Comparison of ENCODE assay signal across 26 cellular contexts in the genomic region with DNA sequence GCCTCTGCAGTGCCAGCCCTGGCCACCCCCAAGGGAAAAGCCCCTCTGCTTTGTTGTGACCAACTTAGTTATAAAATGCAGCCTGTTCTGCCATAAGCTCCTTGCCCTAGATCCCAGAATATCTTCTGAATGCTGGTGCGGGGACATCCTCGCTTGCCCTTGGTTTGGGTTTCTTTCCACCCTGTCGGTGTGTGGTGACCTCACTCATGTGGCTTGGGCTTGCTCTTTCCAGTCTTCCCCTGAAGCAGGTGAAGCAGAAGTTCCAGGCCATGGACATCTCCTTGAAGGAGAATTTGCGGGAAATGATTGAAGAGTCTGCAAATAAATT. TPM values are rescaled to one million over a fixed set of nuclear protein-coding genes. Genes with fewer than 3 reads are reported as not detected.
DNase-seq lines count a peak whose midpoint lies in the region; ATAC-seq, FAIRE-seq and TF ChIP-seq lines count a peak whose summit lies in the region.
"Had no signal": no experiment of that assay in that cellular context is flagged by ENCODE, and none has a peak within 500 bp of the region (broad histone marks: within the 10 kb centered on the region; RNA-seq: fewer than 3 reads in every experiment).

No MANE protein-coding gene starts in this region.

- H3K27me3 ChIP-seq in K562 (ENCODE audit: control insufficient read depth in 2 of 2, insufficient read depth in 2 of 2, low read length in 2 of 2) (no peaks in the 10 kb centered on the region), neuronal stem cell (ENCODE audit: control insufficient read depth in 3 of 3, insufficient read depth in 3 of 3, low read depth in 1 of 3, low read length in 3 of 3) (no peaks in the 10 kb centered on the region)
- H3K27me3 ChIP-seq: BE2C; BLaER1 treated with 17β-estradiol and CSF1 and Interleukin-3, amounts not matched to agents 10 nM and 100 nM had no signal

- H2BK120ac ChIP-seq in neuronal stem cell (ENCODE audit: low read depth, low read length), result no peak overlapping the region

- intact Hi-C loops in activated CD8-positive, alpha-beta T cell treated with anti-CD3 and anti-CD28 coated beads for 36 hours (cut with micrococcal nuclease), result no loop called here
- intact Hi-C loops in K562 (cut with micrococcal nuclease), result no loop called here

- no peaks in the 10 kb centered on the region for H3K27me3 Mint-ChIP-seq in activated CD8-positive, alpha-beta T cell treated with anti-CD3 and anti-CD28 coated beads, Interleukin-2, amount 10 ng/mL, durations not matched to agents 7 days and 5 days (ENCODE audit: low read depth)
- no peaks in the 10 kb centered on the region for H3K27me3 Mint-ChIP-seq in activated CD8-positive, alpha-beta T cell treated with anti-CD3 and anti-CD28 coated beads for 36 hours
- H3K27me3 Mint-ChIP-seq: CD4-positive, alpha-beta T cell; CD8-positive, alpha-beta memory T cell had no signal

- no peak overlapping the region for H3K14ac ChIP-seq in neuronal stem cell (ENCODE audit: low read length)

- WGBS in K562 (ENCODE audit: insufficient coverage, low coverage, missing lambda C conversion rate), result 92% methylated on average over 4 of the region's 4 CpGs
- no CpG with 5 or more reads among the region's 4 CpGs for WGBS in neuronal stem cell (ENCODE audit: extremely low coverage in 2 of 2, insufficient read length in 2 of 2, insufficient replicate concordance in 1 of 2), 2 donors

- H3K27ac ChIP-seq in K562 (ENCODE audit: extremely low read depth, low read depth, low read length) (no peak overlapping the region), neuronal stem cell (replicated peaks; ENCODE audit: low read length) (no peak overlapping the region)
- H3K27ac ChIP-seq: A549; BLaER1 treated with 17β-estradiol and CSF1 and Interleukin-3, amounts not matched to agents 10 nM and 100 nM had no signal

- H3K18ac ChIP-seq in neuronal stem cell (ENCODE audit: low read length), result no peak overlapping the region

- H3K9ac ChIP-seq in K562 (ENCODE audit: insufficient read depth in 1 of 2, low read depth in 2 of 2, low read length in 2 of 2) (peak overlapping the region in 1 of 2 experiments; percentile 35; a peak in 1 of 4 replicates), neuronal stem cell (ENCODE audit: low read depth, low read length, poor library complexity) (no peak overlapping the region)
- H3K9ac ChIP-seq: BLaER1 treated with 17β-estradiol and CSF1 and Interleukin-3, amounts not matched to agents 10 nM and 100 nM had no signal

- no peaks in the 10 kb centered on the region for H3K9me3 Mint-ChIP-seq in activated CD8-positive, alpha-beta T cell treated with anti-CD3 and anti-CD28 coated beads, Interleukin-2, amount 10 ng/mL, durations not matched to agents 7 days and 5 days (ENCODE audit: insufficient read depth)
- H3K9me3 Mint-ChIP-seq in activated CD8-positive, alpha-beta T cell treated with anti-CD3 and anti-CD28 coated beads for 36 hours, result peaks cover under 1% of the 10 kb centered on the region
- H3K9me3 Mint-ChIP-seq: CD14-positive monocyte; CD4-positive, alpha-beta T cell; CD8-positive, alpha-beta memory T cell; GM23338; HFFc6 had no signal

- POLR2A ChIA-PET in activated CD8-positive, alpha-beta T cell treated with anti-CD3 and anti-CD28 coated beads, Interleukin-2, amount 10 ng/mL, durations not matched to agents 7 days and 5 days (lab: Charles Lee), result no interaction called here
- POLR2A ChIA-PET in activated CD8-positive, alpha-beta T cell treated with anti-CD3 and anti-CD28 coated beads for 36 hours (lab: Charles Lee), result interaction anchor here (1.4 kb wide), 1 partner anchor 100 kb away, joined by 6 read pairs; no protein-coding TSS in a partner anchor
- POLR2A ChIA-PET in K562 (lab: Yijun Ruan, JAX), result interaction anchor here (0.6 to 6.3 kb wide), 10 partner anchors 8 to 221 kb away, joined by 3 to 46 read pairs (median 8); a partner anchor contains a TSS

- no peak for TF ChIP-seq EP300 in K562 (IDR thresholded peaks at IDR 0.05; ENCODE audit: low read length)

- CTCF ChIA-PET in activated CD8-positive, alpha-beta T cell treated with anti-CD3 and anti-CD28 coated beads, Interleukin-2, amount 10 ng/mL, durations not matched to agents 7 days and 5 days (lab: Charles Lee), result no interaction called here
- CTCF ChIA-PET in activated CD8-positive, alpha-beta T cell treated with anti-CD3 and anti-CD28 coated beads for 36 hours (lab: Charles Lee), result interaction anchor here (1.4 kb wide), 1 partner anchor 122 kb away, joined by 4 read pairs; no protein-coding TSS in a partner anchor
- CTCF ChIA-PET in K562 (lab: Yijun Ruan, JAX; ENCODE audit: low intra/inter-chr PET ratio), result no interaction called here

- H3K79me1 ChIP-seq in neuronal stem cell (ENCODE audit: low read depth, low read length), result peaks cover 5% of the 10 kb centered on the region

- no peak overlapping the region for H2AFZ ChIP-seq in K562 (ENCODE audit: low read depth, low read length)
- no peak overlapping the region for H2AFZ ChIP-seq in neuronal stem cell (ENCODE audit: low read length)
- H2AFZ ChIP-seq: GM23338 had no signal

- no peaks in the 10 kb centered on the region for H3K79me2 ChIP-seq in K562 (ENCODE audit: control insufficient read depth, insufficient read depth, low read length)

- no peak overlapping the region for H4K91ac ChIP-seq in neuronal stem cell (ENCODE audit: low read depth, low read length, poor library complexity)

- peaks cover 4% of the 10 kb centered on the region for H3K9me1 ChIP-seq in K562 (ENCODE audit: control insufficient read depth, insufficient read depth, low read length)

- H3K4me3 ChIP-seq in K562 (no peak overlapping the region), neuronal stem cell (ENCODE audit: low read length in 2 of 2) (no peak overlapping the region)
- H3K4me3 ChIP-seq: A549; BLaER1 treated with 17β-estradiol and CSF1 and Interleukin-3, amounts not matched to agents 10 nM and 100 nM; GM12878; GM23338; HAP-1 had no signal

- no peak for ATAC-seq in activated CD8-positive, alpha-beta T cell treated with anti-CD3 and anti-CD28 coated beads, Interleukin-2, amount 10 ng/mL, durations not matched to agents 7 days and 5 days
- no peak for ATAC-seq in activated CD8-positive, alpha-beta T cell treated with anti-CD3 and anti-CD28 coated beads for 36 hours
- ATAC-seq in K562, result no peak
- ATAC-seq: A549, GM12878, GM23338 had no signal

- H3K4me3 Mint-ChIP-seq in activated CD8-positive, alpha-beta T cell treated with anti-CD3 and anti-CD28 coated beads, Interleukin-2, amount 10 ng/mL, durations not matched to agents 7 days and 5 days, result no peak overlapping the region
- H3K4me3 Mint-ChIP-seq in activated CD8-positive, alpha-beta T cell treated with anti-CD3 and anti-CD28 coated beads for 36 hours, result no peak overlapping the region
- H3K4me3 Mint-ChIP-seq: CD14-positive monocyte; CD4-positive, alpha-beta T cell; CD8-positive, alpha-beta memory T cell; GM23338; HFFc6 had no signal

- H3K4me2 ChIP-seq in K562 (ENCODE audit: insufficient read depth, low read length) (no peak overlapping the region), neuronal stem cell (ENCODE audit: insufficient read depth, low read length, poor library complexity, severe bottlenecking) (no peak overlapping the region)
- H3K4me2 ChIP-seq: A549; BLaER1 treated with 17β-estradiol and CSF1 and Interleukin-3, amounts not matched to agents 10 nM and 100 nM; GM23338 had no signal

- no peak for TF ChIP-seq POLR2A in K562 (conservative IDR thresholded peaks at IDR 0.05)

- peak overlapping the region; percentile 54 for H3K27ac Mint-ChIP-seq in activated CD8-positive, alpha-beta T cell treated with anti-CD3 and anti-CD28 coated beads, Interleukin-2, amount 10 ng/mL, durations not matched to agents 7 days and 5 days
- H3K27ac Mint-ChIP-seq in activated CD8-positive, alpha-beta T cell treated with anti-CD3 and anti-CD28 coated beads for 36 hours, result no peak overlapping the region
- H3K27ac Mint-ChIP-seq: CD4-positive, alpha-beta T cell; GM23338; HFFc6 had no signal

- H2BK12ac ChIP-seq in neuronal stem cell (ENCODE audit: low read length), result no peak overlapping the region

- H3K9me3 ChIP-seq in K562 (replicated peaks; ENCODE audit: control insufficient read depth, insufficient read depth, low read depth, low read length), result no peaks in the 10 kb centered on the region
- no peaks in the 10 kb centered on the region for H3K9me3 ChIP-seq in neuronal stem cell (replicated peaks in 1 of 2; ENCODE audit: control insufficient read depth in 2 of 2, insufficient read depth in 1 of 2, low read depth in 1 of 2, low read length in 2 of 2)
- H3K9me3 ChIP-seq: A549; BE2C; BLaER1 treated with 17β-estradiol and CSF1 and Interleukin-3, amounts not matched to agents 10 nM and 100 nM; HAP-1 had no signal

- peaks cover 70% of the 10 kb centered on the region for H3K36me3 Mint-ChIP-seq in activated CD8-positive, alpha-beta T cell treated with anti-CD3 and anti-CD28 coated beads, Interleukin-2, amount 10 ng/mL, durations not matched to agents 7 days and 5 days (ENCODE audit: low read depth)
- H3K36me3 Mint-ChIP-seq in activated CD8-positive, alpha-beta T cell treated with anti-CD3 and anti-CD28 coated beads for 36 hours (ENCODE audit: low read depth), result peaks cover 73% of the 10 kb centered on the region
- H3K36me3 Mint-ChIP-seq: CD8-positive, alpha-beta memory T cell had no signal

- no TSS peak for BruUV-seq in K562 (replicated peaks; lab: Mats Ljungman, UMichigan)

- TF ChIP-seq RAD21 in K562 (CRISPR knock-in tag; conservative IDR thresholded peaks at IDR 0.05 in 1 of 2, IDR thresholded peaks at IDR 0.05 in 1 of 2), result no peak

- no peak for FAIRE-seq in K562 (lab: Jason Lieb, UNC)
- FAIRE-seq: A549, D721Med, GM12878, GM19239, H54 had no signal

- H3K36me3 ChIP-seq in K562 (ENCODE audit: control insufficient read depth, insufficient read depth, low read length), result peaks cover 99% of the 10 kb centered on the region
- H3K36me3 ChIP-seq in neuronal stem cell (replicated peaks in 1 of 2; ENCODE audit: control insufficient read depth in 2 of 2, insufficient read depth in 2 of 2, low read length in 2 of 2), result peaks cover 32 to 95% of the 10 kb centered on the region in 2 donors

- no peak overlapping the region for H2AK5ac ChIP-seq in neuronal stem cell (ENCODE audit: low read depth, low read length)

- H4K8ac ChIP-seq in neuronal stem cell (ENCODE audit: low read depth, low read length), result no peak overlapping the region

- H2BK15ac ChIP-seq in neuronal stem cell (ENCODE audit: low read length), result no peak overlapping the region

- H3K4me1 Mint-ChIP-seq in activated CD8-positive, alpha-beta T cell treated with anti-CD3 and anti-CD28 coated beads, Interleukin-2, amount 10 ng/mL, durations not matched to agents 7 days and 5 days (ENCODE audit: low read depth), result peaks cover 31% of the 10 kb centered on the region
- peaks cover 15% of the 10 kb centered on the region for H3K4me1 Mint-ChIP-seq in activated CD8-positive, alpha-beta T cell treated with anti-CD3 and anti-CD28 coated beads for 36 hours (ENCODE audit: low read depth)
- H3K4me1 Mint-ChIP-seq: CD14-positive monocyte had no signal

- H2BK5ac ChIP-seq in neuronal stem cell (ENCODE audit: low read length), result peak overlapping the region; percentile 29

- H3K4ac ChIP-seq in neuronal stem cell (ENCODE audit: low read length), result no peak overlapping the region

- peak overlapping the region; percentile 68 for H3K23ac ChIP-seq in neuronal stem cell (ENCODE audit: low read depth, low read length, poor library complexity)

- H4K20me1 ChIP-seq in K562 (replicated peaks; ENCODE audit: control insufficient read depth, insufficient read depth, low read length), result peaks cover 10% of the 10 kb centered on the region; the same call in 1 of the 2 replicates

- TF ChIP-seq CTCF in activated CD8-positive, alpha-beta T cell treated with anti-CD3 and anti-CD28 coated beads for 36 hours (IDR thresholded peaks at IDR 0.05), result no peak
- no peak for TF ChIP-seq CTCF in K562 (IDR thresholded peaks at IDR 0.05 in 2 of 3, conservative IDR thresholded peaks at IDR 0.05 in 1 of 3; ENCODE audit: insufficient read depth in 2 of 3, low read depth in 1 of 3, low read length in 3 of 3)

- H3K4me1 ChIP-seq in K562 (replicated peaks in 1 of 2; ENCODE audit: control insufficient read depth in 2 of 2, insufficient read depth in 2 of 2, low read length in 2 of 2) (peaks cover 0 to 5% of the 10 kb centered on the region in 2 experiments; a peak in 1 of 5 replicates), neuronal stem cell (ENCODE audit: control insufficient read depth in 2 of 2, insufficient read depth in 1 of 2, low read depth in 1 of 2, low read length in 2 of 2) (no peaks in the 10 kb centered on the region)
- H3K4me1 ChIP-seq: A549, BE2C, HAP-1 had no signal

- DNase-seq in activated CD8-positive, alpha-beta T cell treated with anti-CD3 and anti-CD28 coated beads, Interleukin-2, amount 10 ng/mL, durations not matched to agents 7 days and 5 days, result no peak
- no peak for DNase-seq in activated CD8-positive, alpha-beta T cell treated with anti-CD3 and anti-CD28 coated beads for 36 hours
- DNase-seq in K562 (ENCODE audit: extremely low read depth in 1 of 4, low spot score in 3 of 4) (no peak), neuronal stem cell (ENCODE audit: low spot score) (no peak), NCI-H146 treated with DMSO at 0.1 percent for 48 hours (lab: John Stamatoyannopoulos, UW; ENCODE audit: unreplicated experiment) (no peak)
- DNase-seq in activated CD8-positive, alpha-beta memory T cell treated with anti-CD3 and anti-CD28 coated beads, Interleukin-2, amount 50 U/mL, for 48 hours, result no peak
- DNase-seq: 8988T; ACHN; AML-193; BE2C; CD4-positive, alpha-beta T cell; DMS 273 treated with DMSO at 0.1 percent for 48 hours; DMS79; EL; GDM1; HFFc6 had no signal

- in situ Hi-C loops in K562 (cut with MboI), result loop anchor here (10.0 kb wide), 1 partner anchor 837 kb away; no protein-coding TSS in a partner anchor

RNA-seq across cellular contexts. Expression of a gene that starts 16.7 kb away (rescaled TPM):
- total RNA-seq in activated CD8-positive, alpha-beta T cell treated with anti-CD3 and anti-CD28 coated beads, Interleukin-2, amount 10 ng/mL, durations not matched to agents 7 days and 5 days, result not detected
- not detected for total RNA-seq in activated CD8-positive, alpha-beta T cell treated with anti-CD3 and anti-CD28 coated beads for 36 hours
- not detected in 2 replicates for total RNA-seq in K562 (2011; cell fraction: chromatin; rRNA removed; ENCODE audit: low replicate concordance)
- not detected in 2 replicates for total RNA-seq in K562 (2011; cell fraction: nucleolus; rRNA removed)
- total RNA-seq in K562 (2011; cell fraction: nucleoplasm; rRNA removed), result not detected in 2 replicates
- total RNA-seq in K562 (2014; rRNA removed), result not detected in 2 replicates
- not detected in 2 replicates for total RNA-seq in K562 (2014; rRNA removed; fragmentation: Illumina TruSeq; extraction: Trizol)
- not detected in 2 replicates for total RNA-seq in K562 (2015; rRNA removed; fragmentation: Illumina TruSeq; extraction: Trizol)
- 0.16 and 0.20 TPM in 2 replicates for total RNA-seq in K562 (2021)
- not detected in 2 replicates for polyA plus RNA-seq in K562 (2011; rRNA removed)
- polyA plus RNA-seq in K562 (2011; cell fraction: cytosol; rRNA removed), result not detected in 2 replicates
- polyA plus RNA-seq in K562 (2011; cell fraction: nucleus; rRNA removed), result not detected in 2 replicates
- polyA plus RNA-seq in K562 (2012), result 0.08 and 0.18 TPM in 2 replicates
- not detected in 2 replicates for polyA plus RNA-seq in K562 (2014; fragmentation: Illumina TruSeq; extraction: Trizol)
- not detected for polyA plus RNA-seq in K562 (2014; fragmentation: Nextera tagmentation; extraction: Ambion mirVana)
- polyA plus RNA-seq in K562 (2014; rRNA removed), result not detected in 2 replicates
- not detected in 2 replicates for polyA minus RNA-seq in K562 (2011; rRNA and poly(A)+ RNA removed)
- polyA minus RNA-seq in K562 (2011; cell fraction: cytosol; rRNA and poly(A)+ RNA removed), result not detected in 2 replicates
- polyA minus RNA-seq in K562 (2011; cell fraction: nucleus; rRNA and poly(A)+ RNA removed), result not detected in 2 replicates
- polyA plus RNA-seq in neuronal stem cell (2013, experiment 1 of 2), result 2.0 TPM
- polyA plus RNA-seq in neuronal stem cell (2013, experiment 2 of 2), result 2.1 TPM
- total RNA-seq: CD4-positive, alpha-beta T cell; CD8-positive, alpha-beta memory T cell had no signal
- polyA plus RNA-seq: A549; CD8-positive, alpha-beta memory T cell; GM12878 had no signal

RNA-seq across cellular contexts. Expression of a gene that starts 27.8 kb away (rescaled TPM):
- total RNA-seq in activated CD8-positive, alpha-beta T cell treated with anti-CD3 and anti-CD28 coated beads, Interleukin-2, amount 10 ng/mL, durations not matched to agents 7 days and 5 days, result 10 to 100 TPM; 90.2 to 94.3 TPM
- total RNA-seq in activated CD8-positive, alpha-beta T cell treated with anti-CD3 and anti-CD28 coated beads for 36 hours, result 100 to 1,000 TPM; 109 to 111 TPM
- total RNA-seq in K562 (2011; cell fraction: chromatin; rRNA removed; ENCODE audit: low replicate concordance), result 810 and 853 TPM in 2 replicates
- 339 and 346 TPM in 2 replicates for total RNA-seq in K562 (2011; cell fraction: nucleolus; rRNA removed)
- 307 and 398 TPM in 2 replicates for total RNA-seq in K562 (2011; cell fraction: nucleoplasm; rRNA removed)
- 415 and 450 TPM in 2 replicates for total RNA-seq in K562 (2014; rRNA removed)
- total RNA-seq in K562 (2014; rRNA removed; fragmentation: Illumina TruSeq; extraction: Trizol), result 263 and 295 TPM in 2 replicates
- 239 and 251 TPM in 2 replicates for total RNA-seq in K562 (2015; rRNA removed; fragmentation: Illumina TruSeq; extraction: Trizol)
- total RNA-seq in K562 (2021), result 312 and 319 TPM in 2 replicates
- 580 and 584 TPM in 2 replicates for polyA plus RNA-seq in K562 (2011; rRNA removed)
- polyA plus RNA-seq in K562 (2011; cell fraction: cytosol; rRNA removed), result 370 and 430 TPM in 2 replicates
- 642 and 944 TPM in 2 replicates for polyA plus RNA-seq in K562 (2011; cell fraction: nucleus; rRNA removed)
- 267 and 326 TPM in 2 replicates for polyA plus RNA-seq in K562 (2012)
- polyA plus RNA-seq in K562 (2014; fragmentation: Illumina TruSeq; extraction: Trizol), result 412 and 430 TPM in 2 replicates
- polyA plus RNA-seq in K562 (2014; fragmentation: Nextera tagmentation; extraction: Ambion mirVana), result 100 to 1,000 TPM; 276 to 465 TPM
- polyA plus RNA-seq in K562 (2014; rRNA removed), result 410 and 427 TPM in 2 replicates
- 415 and 540 TPM in 2 replicates for polyA minus RNA-seq in K562 (2011; rRNA and poly(A)+ RNA removed)
- 153 and 162 TPM in 2 replicates for polyA minus RNA-seq in K562 (2011; cell fraction: cytosol; rRNA and poly(A)+ RNA removed)
- 185 and 445 TPM in 2 replicates for polyA minus RNA-seq in K562 (2011; cell fraction: nucleus; rRNA and poly(A)+ RNA removed)
- 17.8 TPM for polyA plus RNA-seq in neuronal stem cell (2013, experiment 1 of 2)
- 18.0 TPM for polyA plus RNA-seq in neuronal stem cell (2013, experiment 2 of 2)
- polyA plus RNA-seq: CD14-positive monocyte had no signal

RNA-seq across cellular contexts. Expression of a gene that starts 28.5 kb away (rescaled TPM):
- total RNA-seq in activated CD8-positive, alpha-beta T cell treated with anti-CD3 and anti-CD28 coated beads, Interleukin-2, amount 10 ng/mL, durations not matched to agents 7 days and 5 days, result 10 to 100 TPM; 94.3 to 97.2 TPM
- 10 to 100 TPM; 65.0 to 78.0 TPM for total RNA-seq in activated CD8-positive, alpha-beta T cell treated with anti-CD3 and anti-CD28 coated beads for 36 hours
- total RNA-seq in K562 (2011; cell fraction: chromatin; rRNA removed; ENCODE audit: low replicate concordance), result 307 and 375 TPM in 2 replicates
- total RNA-seq in K562 (2011; cell fraction: nucleolus; rRNA removed), result 219 and 230 TPM in 2 replicates
- total RNA-seq in K562 (2011; cell fraction: nucleoplasm; rRNA removed), result 278 and 374 TPM in 2 replicates
- total RNA-seq in K562 (2014; rRNA removed) (238 and 290 TPM in 2 replicates), K562 (2014; rRNA removed; fragmentation: Illumina TruSeq; extraction: Trizol) (361 and 365 TPM in 2 replicates), K562 (2015; rRNA removed; fragmentation: Illumina TruSeq; extraction: Trizol) (330 and 363 TPM in 2 replicates), K562 (2021) (284 and 307 TPM in 2 replicates)
- polyA plus RNA-seq in K562 (2011; rRNA removed) (428 and 564 TPM in 2 replicates), K562 (2014; fragmentation: Illumina TruSeq; extraction: Trizol) (551 and 645 TPM in 2 replicates), K562 (2014; fragmentation: Nextera tagmentation; extraction: Ambion mirVana) (100 to 1,000 TPM; 503 to 627 TPM), K562 (2014; rRNA removed) (321 and 446 TPM in 2 replicates)
- 516 and 625 TPM in 2 replicates for polyA plus RNA-seq in K562 (2011; cell fraction: cytosol; rRNA removed)
- polyA plus RNA-seq in K562 (2011; cell fraction: nucleus; rRNA removed), result 577 and 723 TPM in 2 replicates
- 381 and 502 TPM in 2 replicates for polyA plus RNA-seq in K562 (2012)
- 432 and 439 TPM in 2 replicates for polyA minus RNA-seq in K562 (2011; rRNA and poly(A)+ RNA removed)
- 143 and 172 TPM in 2 replicates for polyA minus RNA-seq in K562 (2011; cell fraction: cytosol; rRNA and poly(A)+ RNA removed)
- 99.8 and 195 TPM in 2 replicates for polyA minus RNA-seq in K562 (2011; cell fraction: nucleus; rRNA and poly(A)+ RNA removed)
- 62.6 TPM for polyA plus RNA-seq in neuronal stem cell (2013, experiment 1 of 2)
- 57.2 TPM for polyA plus RNA-seq in neuronal stem cell (2013, experiment 2 of 2)

RNA-seq across cellular contexts. Expression of a gene that starts 60.0 kb away (rescaled TPM):
- total RNA-seq in activated CD8-positive, alpha-beta T cell treated with anti-CD3 and anti-CD28 coated beads, Interleukin-2, amount 10 ng/mL, durations not matched to agents 7 days and 5 days, result 10 to 100 TPM; 33.9 to 35.0 TPM
- total RNA-seq in activated CD8-positive, alpha-beta T cell treated with anti-CD3 and anti-CD28 coated beads for 36 hours, result 10 to 100 TPM; 26.9 to 29.8 TPM
- 119 and 122 TPM in 2 replicates for total RNA-seq in K562 (2011; cell fraction: chromatin; rRNA removed; ENCODE audit: low replicate concordance)
- total RNA-seq in K562 (2011; cell fraction: nucleolus; rRNA removed), result 71.8 and 76.0 TPM in 2 replicates
- total RNA-seq in K562 (2011; cell fraction: nucleoplasm; rRNA removed), result 107 and 142 TPM in 2 replicates
- 94.7 and 124 TPM in 2 replicates for total RNA-seq in K562 (2014; rRNA removed)
- 57.2 and 59.5 TPM in 2 replicates for total RNA-seq in K562 (2014; rRNA removed; fragmentation: Illumina TruSeq; extraction: Trizol)
- total RNA-seq in K562 (2015; rRNA removed; fragmentation: Illumina TruSeq; extraction: Trizol), result 61.3 and 63.2 TPM in 2 replicates
- total RNA-seq in K562 (2021), result 66.8 and 68.0 TPM in 2 replicates
- polyA plus RNA-seq in K562 (2011; rRNA removed), result 139 and 244 TPM in 2 replicates
- 164 and 257 TPM in 2 replicates for polyA plus RNA-seq in K562 (2011; cell fraction: cytosol; rRNA removed)
- polyA plus RNA-seq in K562 (2011; cell fraction: nucleus; rRNA removed), result 71.0 and 99.7 TPM in 2 replicates
- 87.8 and 120 TPM in 2 replicates for polyA plus RNA-seq in K562 (2012)
- polyA plus RNA-seq in K562 (2014; fragmentation: Illumina TruSeq; extraction: Trizol), result 68.6 and 73.5 TPM in 2 replicates
- 10 to 100 TPM; 20.4 to 25.9 TPM for polyA plus RNA-seq in K562 (2014; fragmentation: Nextera tagmentation; extraction: Ambion mirVana)
- polyA plus RNA-seq in K562 (2014; rRNA removed), result 112 and 121 TPM in 2 replicates
- 116 and 185 TPM in 2 replicates for polyA minus RNA-seq in K562 (2011; rRNA and poly(A)+ RNA removed)
- polyA minus RNA-seq in K562 (2011; cell fraction: cytosol; rRNA and poly(A)+ RNA removed), result 49.4 and 80.5 TPM in 2 replicates
- polyA minus RNA-seq in K562 (2011; cell fraction: nucleus; rRNA and poly(A)+ RNA removed), result 24.9 and 58.9 TPM in 2 replicates
- polyA plus RNA-seq in neuronal stem cell (2013, experiment 1 of 2), result 46.6 TPM
- 48.5 TPM for polyA plus RNA-seq in neuronal stem cell (2013, experiment 2 of 2)
